Comparison of ENCODE assay signal across 15 cellular contexts in genomic region chr12:1820191-1820599, GRCh38. TPM values are rescaled to one million over a fixed set of nuclear protein-coding genes. Genes with fewer than 3 reads are reported as not detected.
A peak's percentile ranks its signal among the peaks of the same experiment; 100 is the strongest.
DNase-seq lines count a peak whose midpoint lies in the region; ATAC-seq, FAIRE-seq and TF ChIP-seq lines count a peak whose summit lies in the region.
"Had no signal": no experiment of that assay in that cellular context is flagged by ENCODE, and none has a peak within 500 bp of the region (broad histone marks: within the 10 kb centered on the region; RNA-seq: fewer than 3 reads in every experiment).

Gene LRTM2 (plus strand): TSS chr12:1820565. CDS start chr12:1828149, 7,584 bp downstream.

- H3K27me3 ChIP-seq in H9 (ENCODE audit: insufficient read depth, low read length) (peaks cover 19% of the 10 kb centered on the region; the same call in 1 of the 2 replicates), layer of hippocampus (ENCODE audit: control insufficient read depth, insufficient read depth, low read length) (peaks cover 26% of the 10 kb centered on the region)

- FAIRE-seq in A549 (lab: Jason Lieb, UNC) (no peak), frontal cortex (lab: Jason Lieb, UNC) (no peak)
- FAIRE-seq: astrocyte had no signal

- no peak within 1 kb of the TSS for H3T11ph ChIP-seq in H9 (ENCODE audit: low read length)

- no peak within 1 kb of the TSS for H3K4me3 ChIP-seq in A549
- H3K4me3 ChIP-seq: tibial nerve had no signal

- WGBS in A549 (ENCODE audit: missing lambda C conversion rate) = 15% methylated on average over 21 of the region's 22 CpGs
- WGBS in H9 (ENCODE audit: extremely low coverage, insufficient read length, low lambda C conversion rate) = no CpG with 5 or more reads among the region's 22 CpGs

- H2BK20ac ChIP-seq in H9 (ENCODE audit: low read depth, low read length, poor library complexity, severe bottlenecking) = no peak within 1 kb of the TSS

- no peak within 1 kb of the TSS for H3K23ac ChIP-seq in H9 (ENCODE audit: insufficient read length, low read depth, low read length)

- ATAC-seq in A549 (peak; percentile 34 to 35; a peak in 3 of 6 replicates), HG02623 (IDR thresholded peaks at IDR 0.05; ENCODE audit: unreplicated experiment) (no peak)
- ATAC-seq: activated CD8-positive, alpha-beta T cell treated with anti-CD3 and anti-CD28 coated beads for 36 hours had no signal

- no peak within 1 kb of the TSS for H2AFZ ChIP-seq in H9 (ENCODE audit: low read length)

- no peak within 1 kb of the TSS for H4K8ac ChIP-seq in H9 (replicated peaks; ENCODE audit: insufficient read length, low read depth, low read length)

- H2AK5ac ChIP-seq in H9 (ENCODE audit: insufficient read length, low read length) = no peak within 1 kb of the TSS

- no peak within 1 kb of the TSS for H3K4ac ChIP-seq in H9 (ENCODE audit: low read depth, low read length)

- no peaks in the 10 kb centered on the region for H3K79me1 ChIP-seq in H9 (ENCODE audit: insufficient read depth, low read depth, low read length, poor library complexity, severe bottlenecking)

- TF ChIP-seq CTCF in A549 (IDR thresholded peaks at IDR 0.05) (no peak), H9 (conservative IDR thresholded peaks at IDR 0.05) (no peak)

- no peak within 1 kb of the TSS for H2BK5ac ChIP-seq in H9 (ENCODE audit: insufficient read length, low read length)

- peaks cover 4% of the 10 kb centered on the region in 2 experiments; a peak in 2 of 5 replicates for H3K9me3 Mint-ChIP-seq in H9
- H3K9me3 Mint-ChIP-seq: activated CD8-positive, alpha-beta T cell treated with anti-CD3 and anti-CD28 coated beads for 36 hours had no signal

- no peak for DNase-seq in A549 (ENCODE audit: low read depth in 1 of 2, low spot score in 1 of 2)
- no peak for DNase-seq in H9
- no peak for DNase-seq in kidney tubule cell (ENCODE audit: low spot score)
- DNase-seq in frontal cortex (ENCODE audit: low spot score in 2 of 2) = no peak
- DNase-seq in stimulated activated naive CD4-positive, alpha-beta T cell (lab: John Stamatoyannopoulos, UW) = no peak
- DNase-seq: activated CD8-positive, alpha-beta T cell treated with anti-CD3 and anti-CD28 coated beads for 36 hours; activated effector memory CD4-positive, alpha-beta T cell treated with Interleukin-2 at 50 U/mL for 16 hours; islet precursor cell; NK-92 treated with Interleukin-12 subunit alpha and Interleukin-12 subunit beta, amount 100 ng/mL, for 24 hours; SHP77 treated with DMSO at 0.1 percent for 48 hours had no signal

- H3K9ac ChIP-seq in H9 (ENCODE audit: extremely low read depth, insufficient read length, low read length) = no peak within 1 kb of the TSS

- H4K91ac ChIP-seq in H9 (ENCODE audit: insufficient read length, low read depth, low read length) = no peak within 1 kb of the TSS

- no peaks in the 10 kb centered on the region for H3K4me1 ChIP-seq in A549
- H3K4me1 ChIP-seq in H9 (ENCODE audit: insufficient read depth, low read length) = no peaks in the 10 kb centered on the region

- no peaks in the 10 kb centered on the region for H3K23me2 ChIP-seq in H9 (ENCODE audit: insufficient read length, low read depth, low read length, poor library complexity, severe bottlenecking)

- TF ChIP-seq EP300 in A549 (IDR thresholded peaks at IDR 0.05) = no peak

- H3K18ac ChIP-seq in H9 (ENCODE audit: insufficient read length, low read depth, low read length) = no peak within 1 kb of the TSS

- CTCF ChIA-PET in A549 (lab: Yijun Ruan, JAX) = no interaction called here

- H2BK15ac ChIP-seq in H9 (ENCODE audit: low read depth, low read length) = no peak within 1 kb of the TSS

- TF ChIP-seq RAD21 in A549 (conservative IDR thresholded peaks at IDR 0.05 in 1 of 2, IDR thresholded peaks at IDR 0.05 in 1 of 2) = no peak

- no peaks in the 10 kb centered on the region for H4K20me1 ChIP-seq in H9 (ENCODE audit: control insufficient read depth, insufficient read depth, insufficient read length)

- POLR2A ChIA-PET in A549 (lab: Yijun Ruan, JAX) = no interaction called here

- no peaks in the 10 kb centered on the region for H3K9me3 ChIP-seq in A549
- no peaks in the 10 kb centered on the region for H3K9me3 ChIP-seq in H9 (ENCODE audit: control insufficient read depth, low read depth, low read length)
- H3K9me3 ChIP-seq: tibial nerve had no signal

- H3K79me2 ChIP-seq in H9 (ENCODE audit: insufficient read depth, low read length) = no peaks in the 10 kb centered on the region

- H3K27me3 Mint-ChIP-seq in H9 (ENCODE audit: low read depth) = peaks cover 43% of the 10 kb centered on the region

- no peak within 1 kb of the TSS for H3K27ac ChIP-seq in A549
- no peak within 1 kb of the TSS for H3K27ac ChIP-seq in H9 (ENCODE audit: insufficient read length, low read depth, low read length)
- peak within 1 kb of the TSS; percentile 73 for H3K27ac ChIP-seq in angular gyrus (ENCODE audit: low read depth, low read length)
- H3K27ac ChIP-seq in layer of hippocampus (ENCODE audit: low read depth, low read length) = peak within 1 kb of the TSS; percentile 46
- H3K27ac ChIP-seq: tibial nerve had no signal

- H3K56ac ChIP-seq in H9 (ENCODE audit: insufficient read length, low read depth, low read length) = no peak within 1 kb of the TSS

- no peak within 1 kb of the TSS for H2BK12ac ChIP-seq in H9 (ENCODE audit: insufficient read length, low read depth, low read length)

- TF ChIP-seq POLR2A in A549 (IDR thresholded peaks at IDR 0.05; ENCODE audit: low read length) = no peak

- no peak within 1 kb of the TSS for H3K14ac ChIP-seq in H9 (ENCODE audit: insufficient read depth, low read length)

- peak within 1 kb of the TSS in 1 of 3 experiments; percentile 60; a peak in 1 of 7 replicates for H3K27ac Mint-ChIP-seq in H9
- H3K27ac Mint-ChIP-seq: activated CD8-positive, alpha-beta T cell treated with anti-CD3 and anti-CD28 coated beads for 36 hours had no signal

- peaks cover 20 to 39% of the 10 kb centered on the region in 2 experiments for H3K4me1 Mint-ChIP-seq in H9

- H3K4me2 ChIP-seq in A549 = no peak within 1 kb of the TSS
- peak within 1 kb of the TSS; percentile 76 for H3K4me2 ChIP-seq in H9 (ENCODE audit: insufficient read depth, insufficient read length, low read length)

- H3K36me3 Mint-ChIP-seq in H9 (ENCODE audit: insufficient read depth in 1 of 3, low read depth in 3 of 3) = peaks cover 0 to 5% (median 3%) of the 10 kb centered on the region in 3 experiments; a peak in 2 of 7 replicates

- no peak within 1 kb of the TSS for H4K5ac ChIP-seq in H9 (ENCODE audit: insufficient read length, low read depth, low read length)

- peak within 1 kb of the TSS; percentile 46 to 83 for H3K4me3 Mint-ChIP-seq in H9
- H3K4me3 Mint-ChIP-seq: activated CD8-positive, alpha-beta T cell treated with anti-CD3 and anti-CD28 coated beads for 36 hours had no signal

- no peak within 1 kb of the TSS for H2BK120ac ChIP-seq in H9 (ENCODE audit: low read depth, low read length, poor library complexity, severe bottlenecking)

TF ChIP-seq in A549, 52 proteins besides CTCF, POLR2A, EP300 and RAD21:
- no peak for TF ChIP-seq MAFK (IDR thresholded peaks at IDR 0.05; ENCODE audit: partially characterized antibody)
- no peak for TF ChIP-seq HMGXB4 (CRISPR knock-in tag; IDR thresholded peaks at IDR 0.05; ENCODE audit: borderline replicate concordance)
- no peak for TF ChIP-seq PBX3 (IDR thresholded peaks at IDR 0.05)
- no peak for TF ChIP-seq CBX2 (IDR thresholded peaks at IDR 0.05; ENCODE audit: borderline replicate concordance, low read depth)
- no peak for TF ChIP-seq ESRRA (IDR thresholded peaks at IDR 0.05; ENCODE audit: borderline replicate concordance, low read length)
- no peak for TF ChIP-seq E2F6 (IDR thresholded peaks at IDR 0.05; ENCODE audit: borderline replicate concordance, low read depth)
- TF ChIP-seq ZNF302 (CRISPR knock-in tag; IDR thresholded peaks at IDR 0.05) = no peak
- no peak for TF ChIP-seq MAZ (IDR thresholded peaks at IDR 0.05; ENCODE audit: borderline replicate concordance, low read depth, low read length)
- TF ChIP-seq HEYL (CRISPR knock-in tag; IDR thresholded peaks at IDR 0.05) = no peak
- TF ChIP-seq CHD2 (IDR thresholded peaks at IDR 0.05; ENCODE audit: low read length, partially characterized antibody) = no peak

RNA-seq across cellular contexts. Expression of gene LRTM2, which starts in this region (rescaled TPM):
- polyA plus RNA-seq in A549 (2011; rRNA removed) (not detected in 2 replicates), A549 (2017; fragmentation: RNase III; extraction: RNeasy Plus Mini Kit Qiagen cat#74134 plus additional on column Dnase treatment) (not detected in 3 replicates)
- 0.03 TPM in 1 of 2 replicates, not detected in the other for polyA plus RNA-seq in A549 (2012; cell fraction: cytosol; rRNA removed)
- 0.02 TPM in 1 of 2 replicates, not detected in the other for polyA plus RNA-seq in A549 (2012; cell fraction: nucleus; rRNA removed)
- polyA minus RNA-seq in A549 (2011; rRNA and poly(A)+ RNA removed) = not detected in 2 replicates
- total RNA-seq in H9 (2021) (not detected in 2 replicates), frontal cortex (1.6 TPM)
- total RNA-seq: activated CD8-positive, alpha-beta T cell treated with anti-CD3 and anti-CD28 coated beads for 36 hours; astrocyte; tibial nerve had no signal

Comparison
In these comparisons a context has a peak if more than half of its experiments do, and no peak if none do; other contexts are left out.
1. Peak in ATAC-seq in A549; RNA of the gene not detected or under 1 TPM.
2. H3K27ac ChIP-seq: peak in angular gyrus (single experiment) and layer of hippocampus (single experiment); none in A549 (0 of 2) and H9 (single experiment).